32 cellular contexts compared by ENCODE assay signal in genomic region chr10:16449454-16449853, GRCh38. TPM values are rescaled to one million over a fixed set of nuclear protein-coding genes. Genes with fewer than 3 reads are reported as not detected.
DNase-seq lines count a peak whose midpoint lies in the region; ATAC-seq and TF ChIP-seq lines count a peak whose summit lies in the region.
"Had no signal": no experiment of that assay in that cellular context is flagged by ENCODE, and none has a peak within 500 bp of the region (broad histone marks: within the 10 kb centered on the region; RNA-seq: fewer than 3 reads in every experiment).

No MANE protein-coding gene starts in this region.

- no peaks in the 10 kb centered on the region for H3K9me3 ChIP-seq in HEK293 (ENCODE audit: control insufficient read depth, insufficient read depth, low read depth, low read length)
- H3K9me3 ChIP-seq in prostate gland = no peaks in the 10 kb centered on the region
- H3K9me3 ChIP-seq: A549, BE2C, Caco-2 had no signal

- intact Hi-C loops in prostate gland (cut with DNase I) = no loop called here

- DNase-seq in NCI-H82 (lab: John Stamatoyannopoulos, UW) (peak; percentile 65), NCI-H82 treated with DMSO at 0.1 percent for 48 hours (lab: John Stamatoyannopoulos, UW; ENCODE audit: unreplicated experiment) (peak; percentile 17), prostate gland (ENCODE audit: low spot score) (no peak), substantia nigra (lab: John Stamatoyannopoulos, UW) (no peak)
- DNase-seq: 8988T; ACHN; AML-193; BE2C; C1 segment of cervical spinal cord; Caco-2; Calu3; CD4-positive, alpha-beta memory T cell; CD4-positive, alpha-beta T cell; CD4-positive, CD25-positive, alpha-beta regulatory T cell; CD8-positive, alpha-beta memory T cell; CD8-positive, alpha-beta T cell; COR-L47; DMS 273 treated with DMSO at 0.1 percent for 48 hours; DMS153; DMS53; DMS79; DMS79 treated with DMSO at 0.1 percent for 48 hours; DND-41; EL had no signal

- no peak for TF ChIP-seq CTCF in HEK293 (tag by site-specific recombination; IDR thresholded peaks at IDR 0.05)
- no peak for TF ChIP-seq CTCF in prostate gland (IDR thresholded peaks at IDR 0.05)

- CTCF ChIA-PET in HEK293 (lab: Yijun Ruan, JAX) = no interaction called here

- no peak overlapping the region for H3K4me3 ChIP-seq in HEK293 (ENCODE audit: low read depth, low read length)
- H3K4me3 ChIP-seq in prostate gland = no peak overlapping the region
- H3K4me3 ChIP-seq: A549; BLaER1; BLaER1 treated with 17β-estradiol and CSF1 and Interleukin-3, amounts not matched to agents 10 nM and 100 nM had no signal

- H3K4me1 ChIP-seq in HEK293 (ENCODE audit: control insufficient read depth, insufficient read depth, low read length) (no peaks in the 10 kb centered on the region), prostate gland (replicated peaks) (no peaks in the 10 kb centered on the region)
- H3K4me1 ChIP-seq: A549, BE2C, BLaER1, Caco-2 had no signal

- 97% methylated on average over 5 of the region's 5 CpGs for WGBS in prostate gland

- H3K27ac ChIP-seq in HEK293 (ENCODE audit: extremely low read depth, low read depth, low read length) = no peak overlapping the region
- H3K27ac ChIP-seq in prostate gland = no peak overlapping the region
- no peak overlapping the region for H3K27ac ChIP-seq in substantia nigra (ENCODE audit: low read depth, low read length, poor library complexity, severe bottlenecking)
- H3K27ac ChIP-seq: 22Rv1; A549; BLaER1; BLaER1 treated with 17β-estradiol and CSF1 and Interleukin-3, amounts not matched to agents 10 nM and 100 nM; C4-2B had no signal

- POLR2A ChIA-PET in HEK293 (lab: Yijun Ruan, JAX) = interaction anchor here (0.7 to 0.8 kb wide), 2 partner anchors 13 to 74 kb away, joined by 5 to 9 read pairs; partner anchors contain the start of gene PTER

- H3K27me3 ChIP-seq in prostate gland (replicated peaks; ENCODE audit: insufficient read depth) = no peaks in the 10 kb centered on the region
- H3K27me3 ChIP-seq: BE2C; BLaER1; BLaER1 treated with 17β-estradiol and CSF1 and Interleukin-3, amounts not matched to agents 10 nM and 100 nM had no signal

- peaks cover 4 to 28% of the 10 kb centered on the region in 2 experiments; a peak in 2 of 3 replicates for H3K36me3 ChIP-seq in HEK293 (ENCODE audit: control insufficient read depth in 2 of 2, insufficient read depth in 1 of 2, low read length in 2 of 2)
- H3K36me3 ChIP-seq in prostate gland = no peaks in the 10 kb centered on the region
- H3K36me3 ChIP-seq: BE2C had no signal

- no peak for ATAC-seq in GM21360 (IDR thresholded peaks at IDR 0.05; ENCODE audit: unreplicated experiment)
- ATAC-seq: A549; CD8-positive, alpha-beta T cell had no signal

- TF ChIP-seq POLR2A in prostate gland (IDR thresholded peaks at IDR 0.05) = no peak

TF ChIP-seq in HEK293, 187 proteins besides CTCF, POLR2A, EP300 and RAD21:
- TF ChIP-seq ZNF302 (tag by site-specific recombination; IDR thresholded peaks at IDR 0.05; ENCODE audit: low read depth) (peak; percentile 98), KLF9 (tag by site-specific recombination; IDR thresholded peaks at IDR 0.05; ENCODE audit: low read depth) (no peak)

RNA-seq across cellular contexts. Expression of gene PTER, which starts 12.6 kb away (rescaled TPM):
- total RNA-seq in prostate gland = 10 to 100 TPM; 10.4 to 18.8 TPM
- total RNA-seq: A172 had no signal

Comparison
In these comparisons a context has a peak if more than half of its experiments do, and no peak if none do; other contexts are left out.
1. DNase-seq: peak in NCI-H82 (single experiment) and NCI-H82 treated with DMSO at 0.1 percent for 48 hours (single experiment); none in prostate gland (single experiment) and substantia nigra (0 of 49).